ENCODE assay signal across 24 cellular contexts in genomic region chr11:120381401-120381800, GRCh38.
"Had no signal": no experiment of that assay in that cellular context is flagged by ENCODE, and none has a peak within 500 bp of the region (broad histone marks: within the 10 kb centered on the region; RNA-seq: fewer than 3 reads in every experiment).

No MANE protein-coding gene starts in this region.

- H3K36me3 ChIP-seq: gastrocnemius medialis, left ventricle myocardium inferior, right atrium auricular region, spleen, transverse colon had no signal

- H3K27me3 ChIP-seq: gastrocnemius medialis, right atrium auricular region, spleen, transverse colon had no signal

- H3K27ac ChIP-seq: gastrocnemius medialis, left ventricle myocardium inferior, right atrium auricular region, spleen, transverse colon had no signal

- ATAC-seq: gastrocnemius medialis; mucosa of descending colon; natural killer cell treated with Interleukin-12 subunit alpha and Interleukin-12 subunit beta and Interleukin-15 and Interleukin-18, amount 100 ng/mL, for 72 hours had no signal

- H3K27ac Mint-ChIP-seq: activated naive CD8-positive, alpha-beta T cell; brain; natural killer cell treated with Interleukin-12 subunit alpha and Interleukin-12 subunit beta and Interleukin-15 and Interleukin-18, amount 100 ng/mL, for 72 hours; T-helper 2 cell treated with Interferon-gamma antibody and Interleukin-4, amounts not matched to agents 5 μg/mL and 100 μg/mL, for 36 hours had no signal

- H3K4me3 ChIP-seq: gastrocnemius medialis, left ventricle myocardium inferior, lung, mucosa of descending colon, right atrium auricular region, spleen, transverse colon had no signal

- FAIRE-seq: endometrium had no signal

- H3K9me3 Mint-ChIP-seq: natural killer cell treated with Interleukin-12 subunit alpha and Interleukin-12 subunit beta and Interleukin-15 and Interleukin-18, amount 100 ng/mL, for 72 hours had no signal

- H3K9me3 ChIP-seq: gastrocnemius medialis, transverse colon had no signal

- DNase-seq: activated CD4-positive, alpha-beta T cell treated with anti-CD3 and anti-CD28 coated beads for 4 hours; activated CD4-positive, alpha-beta T cell treated with anti-CD3 and anti-CD28 coated beads, Interleukin-2, amount 50 U/mL, for 4 hours; activated effector memory CD4-positive, alpha-beta T cell treated with Interleukin-2 at 50 U/mL for 16 hours; activated naive CD4-positive, alpha-beta T cell treated with Interleukin-2 at 50 U/mL for 16 hours; aorta; caudate nucleus; dermis blood vessel endothelial cell; effector CD4-positive, alpha-beta T cell; gastrocnemius medialis; glutamatergic neuron; islet precursor cell; left ventricle myocardium inferior; mucosa of descending colon; spleen; stimulated activated naive CD4-positive, alpha-beta T cell treated with Interleukin-2 at 50 U/mL for 16 hours; T-helper 1 cell; transverse colon had no signal

- H3K4me3 Mint-ChIP-seq: activated naive CD8-positive, alpha-beta T cell; brain; natural killer cell treated with Interleukin-12 subunit alpha and Interleukin-12 subunit beta and Interleukin-15 and Interleukin-18, amount 100 ng/mL, for 72 hours; T-helper 2 cell treated with Interferon-gamma antibody and Interleukin-4, amounts not matched to agents 5 μg/mL and 100 μg/mL, for 36 hours had no signal
